Comparison of ENCODE assay signal across 8 cellular contexts in the genomic region with DNA sequence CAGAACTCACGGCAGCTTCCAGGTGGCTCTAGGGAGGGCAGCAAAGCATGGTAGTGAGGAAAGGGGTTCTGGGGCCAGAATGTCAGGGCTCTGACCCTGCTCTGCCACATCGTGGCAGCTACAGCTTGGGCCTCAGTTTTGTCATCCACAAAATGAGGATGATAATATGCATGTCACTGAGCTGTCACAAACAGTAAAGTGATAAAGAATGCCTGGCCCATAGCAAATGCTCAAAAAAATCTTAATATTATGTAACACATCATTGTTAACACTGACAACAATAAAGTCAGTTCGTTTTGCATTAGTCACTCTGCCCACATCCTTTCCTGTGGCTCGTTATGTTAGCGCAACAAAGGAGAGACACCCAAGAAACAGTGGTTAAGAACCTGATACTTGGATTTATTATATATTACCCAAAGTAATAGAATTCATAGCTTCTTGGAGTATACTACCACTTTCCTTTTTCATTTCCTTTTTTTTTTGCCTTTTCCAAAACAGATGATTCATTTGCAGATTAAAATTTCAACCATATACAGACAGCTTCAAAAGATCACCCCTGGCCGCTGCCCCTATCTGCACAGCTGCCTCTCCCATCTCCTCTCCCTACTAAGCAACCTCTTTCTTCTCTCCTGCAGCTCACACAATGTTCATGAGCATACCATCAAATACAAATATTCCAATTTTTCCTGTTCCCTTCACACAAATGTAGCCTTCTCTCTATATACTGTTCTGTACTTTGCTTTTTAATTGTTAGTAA. TPM values are rescaled to one million over a fixed set of nuclear protein-coding genes. Genes with fewer than 3 reads are reported as not detected.
DNase-seq lines count a peak whose midpoint lies in the region; ATAC-seq lines count a peak whose summit lies in the region.

No MANE protein-coding gene starts in this region.

- ATAC-seq in HG03097 (IDR thresholded peaks at IDR 0.05; ENCODE audit: low FRiP score, unreplicated experiment) = peak; percentile 75
- peak; percentile 86 to 91 for ATAC-seq in activated CD4-positive, CD25-positive, alpha-beta regulatory T cell treated with anti-CD3 and anti-CD28 coated beads, Interleukin-2, amount 50 U/mL, for 24 hours
- no peak for ATAC-seq in HG03565 (IDR thresholded peaks at IDR 0.05; ENCODE audit: unreplicated experiment)
- ATAC-seq in GM19351 (IDR thresholded peaks at IDR 0.05; ENCODE audit: unreplicated experiment) = no peak

- H3K9me3 Mint-ChIP-seq in immature natural killer cell = peaks cover 0 to 8% (median 3%) of the 10 kb centered on the region in 6 donors

- H3K4me1 Mint-ChIP-seq in immature natural killer cell = peaks cover 65 to 66% of the 10 kb centered on the region in 2 donors

- H3K36me3 Mint-ChIP-seq in immature natural killer cell = peaks cover 0 to 5% (median 0%) of the 10 kb centered on the region in 3 donors

- H3K27me3 Mint-ChIP-seq in immature natural killer cell (ENCODE audit: low read depth in 3 of 3) = peaks cover 2 to 7% (median 3%) of the 10 kb centered on the region in 3 donors

- peak overlapping the region; percentile 51 to 92 (median 84) for H3K27ac Mint-ChIP-seq in immature natural killer cell

- H3K4me3 Mint-ChIP-seq in immature natural killer cell = peak overlapping the region; percentile 44 to 83 (median 63)

- peak; percentile 46 for DNase-seq in GM04504 (ENCODE audit: low read depth)
- DNase-seq in immature natural killer cell = peak; percentile 59 to 76 (median 64)
- DNase-seq in NCI-H2081 treated with DMSO at 0.1 percent for 48 hours (lab: John Stamatoyannopoulos, UW) = no peak
- no peak for DNase-seq in NCI-H69 (lab: John Stamatoyannopoulos, UW)

RNA-seq across cellular contexts. Expression of a gene that starts 45.5 kb away (rescaled TPM):
- polyA plus RNA-seq in immature natural killer cell = not detected

Comparison
In these comparisons a context has a peak if more than half of its experiments do, and no peak if none do; other contexts are left out.
1. DNase-seq: peak in GM04504 (single experiment) and immature natural killer cell (3 of 3); none in NCI-H2081 treated with DMSO at 0.1 percent for 48 hours (single experiment) and NCI-H69 (single experiment).
2. ATAC-seq: peak in HG03097 (single experiment) and activated CD4-positive, CD25-positive, alpha-beta regulatory T cell treated with anti-CD3 and anti-CD28 coated beads, Interleukin-2, amount 50 U/mL, for 24 hours (2 of 2); none in HG03565 (single experiment) and GM19351 (single experiment).